In genomic region chr19:58085348-58085875, GRCh38 we compare ENCODE assay signal across 29 cellular contexts. TPM values are rescaled to one million over a fixed set of nuclear protein-coding genes. Genes with fewer than 3 reads are reported as not detected.
"Had no signal": no experiment of that assay in that cellular context is flagged by ENCODE, and none has a peak within 500 bp of the region (broad histone marks: within the 10 kb centered on the region; RNA-seq: fewer than 3 reads in every experiment).

No MANE protein-coding gene starts in this region.

- ATAC-seq: foreskin keratinocyte; gastroesophageal sphincter; left lobe of liver; naive thymus-derived CD8-positive, alpha-beta T cell; psoas muscle; stimulated activated memory B cell treated with anti-CD40 and anti-IgM and Interleukin-4, amounts not matched to agents 10 μg/mL and 1 μg/mL and 100 μg/mL, for 72 hours; stimulated activated naive CD8-positive, alpha-beta T cell treated with anti-CD3 and anti-CD28 coated beads, Interleukin-15, Interleukin-2, amounts not matched to agents 100 U/mL and 50 U/mL, for 24 hours had no signal

- H3K4me1 ChIP-seq: colonic mucosa, esophagus muscularis mucosa, foreskin keratinocyte, gastroesophageal sphincter, heart left ventricle, lower lobe of right lung, psoas muscle, sigmoid colon, tibial nerve had no signal

- H3K36me3 ChIP-seq: colonic mucosa had no signal

- DNase-seq: colonic mucosa; effector memory CD4-positive, alpha-beta T cell; foreskin keratinocyte; heart left ventricle; kidney; lower lobe of right lung; naive thymus-derived CD8-positive, alpha-beta T cell; nephron progenitor cell; nucleus accumbens; psoas muscle; right cardiac atrium; sigmoid colon; stimulated activated CD4-positive, alpha-beta T cell treated with anti-CD3 and anti-CD28 coated beads, Interleukin-4, amount 100 ng/mL, for 4 hours; stimulated activated naive CD8-positive, alpha-beta T cell treated with anti-CD3 and anti-CD28 coated beads, Interleukin-15, Interleukin-2, amounts not matched to agents 100 U/mL and 50 U/mL, for 24 hours had no signal

- H3K4me3 ChIP-seq: colonic mucosa, esophagus muscularis mucosa, gastroesophageal sphincter, heart left ventricle, hepatocyte, lower lobe of right lung, ovary, psoas muscle, sigmoid colon, thoracic aorta, tibial nerve had no signal

- H3K9me3 ChIP-seq: colonic mucosa had no signal

- H3K27me3 ChIP-seq: colonic mucosa, esophagus muscularis mucosa, foreskin keratinocyte, gastroesophageal sphincter, heart left ventricle, hepatocyte, ovary, sigmoid colon, tibial nerve had no signal

- H3K27ac ChIP-seq: colonic mucosa, esophagus muscularis mucosa, foreskin keratinocyte, gastroesophageal sphincter, heart left ventricle, hepatocyte, lower lobe of right lung, ovary, psoas muscle, sigmoid colon, thoracic aorta, tibial nerve had no signal

- H3K4me2 ChIP-seq: hepatocyte had no signal

RNA-seq across cellular contexts. Expression of gene ZSCAN1, which starts 51.6 kb away (rescaled TPM):
- total RNA-seq: colonic mucosa; endothelial cell of umbilical vein; esophagus muscularis mucosa; fibroblast of lung; foreskin keratinocyte; gastroesophageal sphincter; heart left ventricle; left lobe of liver; lower lobe of right lung; mesenteric fat pad; myocyte; naive thymus-derived CD8-positive, alpha-beta T cell; psoas muscle; renal cortical epithelial cell; sigmoid colon; skeletal muscle tissue; thoracic aorta; urinary bladder had no signal
